21 cellular contexts compared by ENCODE assay signal in genomic region chr1:22489278-22489677, GRCh38. TPM values are rescaled to one million over a fixed set of nuclear protein-coding genes. Genes with fewer than 3 reads are reported as not detected.
DNase-seq lines count a peak whose midpoint lies in the region; ATAC-seq and TF ChIP-seq lines count a peak whose summit lies in the region.
"Had no signal": no experiment of that assay in that cellular context is flagged by ENCODE, and none has a peak within 500 bp of the region (broad histone marks: within the 10 kb centered on the region; RNA-seq: fewer than 3 reads in every experiment).

No MANE protein-coding gene starts in this region.

- no peaks in the 10 kb centered on the region for H3K27me3 ChIP-seq in HL-60 (ENCODE audit: insufficient read depth, poor library complexity, severe bottlenecking)
- H3K27me3 ChIP-seq in Panc1 (ENCODE audit: control insufficient read depth, insufficient read depth, low read length) = no peaks in the 10 kb centered on the region
- H3K27me3 ChIP-seq in endodermal cell (ENCODE audit: control insufficient read depth, insufficient read depth, low read length, poor library complexity, severe bottlenecking) = no peaks in the 10 kb centered on the region
- H3K27me3 ChIP-seq: BE2C had no signal

- CTCF ChIA-PET in Panc1 (lab: Charles Lee) = no interaction called here
- CTCF ChIA-PET in GM10248 (lab: Yijun Ruan, JAX) = interaction anchor here (1.5 kb wide), 1 partner anchor 10 kb away, joined by 4 read pairs; no protein-coding TSS in a partner anchor

- H3K27me3 Mint-ChIP-seq in endodermal cell (ENCODE audit: insufficient read depth) = no peaks in the 10 kb centered on the region
- no peaks in the 10 kb centered on the region for H3K27me3 Mint-ChIP-seq in stimulated activated naive B cell treated with anti-CD40 and anti-IgM and Interleukin-4, amounts not matched to agents 10 μg/mL and 1 μg/mL and 100 μg/mL, for 72 hours
- H3K27me3 Mint-ChIP-seq: CD4-positive, CD25-positive, alpha-beta regulatory T cell; CD8-positive, alpha-beta memory T cell; IgD-negative memory B cell had no signal

- BruUV-seq in Panc1 (replicated peaks; lab: Mats Ljungman, UMichigan) = no TSS peak

- peaks cover 21% of the 10 kb centered on the region for H3K4me1 Mint-ChIP-seq in endodermal cell
- peaks cover 14 to 19% of the 10 kb centered on the region in 2 donors for H3K4me1 Mint-ChIP-seq in stimulated activated naive B cell treated with anti-CD40 and anti-IgM and Interleukin-4, amounts not matched to agents 10 μg/mL and 1 μg/mL and 100 μg/mL, for 72 hours

- intact Hi-C loops in Panc1 (cut with micrococcal nuclease; ENCODE audit: unreplicated experiment) = no loop called here

- no peak overlapping the region for H3K9ac ChIP-seq in endodermal cell (ENCODE audit: extremely low read depth, low read length, poor library complexity, severe bottlenecking)

- ATAC-seq in Panc1 = no peak; the same call in 1 of the 2 replicates
- no peak for ATAC-seq in stimulated activated naive B cell treated with anti-CD40 and anti-IgM and Interleukin-4, amounts not matched to agents 10 μg/mL and 1 μg/mL and 100 μg/mL, for 72 hours (replicated peaks)
- ATAC-seq: HepG2 had no signal

- in situ Hi-C loops in Panc1 (cut with HindIII; ENCODE audit: low pct_unique_long_range_greater_than_20kb, low sequenced_read_pairs) = no loop called here

- no peak overlapping the region for H3K4me3 Mint-ChIP-seq in endodermal cell
- H3K4me3 Mint-ChIP-seq in stimulated activated naive B cell treated with anti-CD40 and anti-IgM and Interleukin-4, amounts not matched to agents 10 μg/mL and 1 μg/mL and 100 μg/mL, for 72 hours = no peak overlapping the region
- H3K4me3 Mint-ChIP-seq: CD4-positive, CD25-positive, alpha-beta regulatory T cell; CD8-positive, alpha-beta memory T cell; IgD-negative memory B cell had no signal

- H3K36me3 ChIP-seq in Panc1 (ENCODE audit: control insufficient read depth, insufficient read depth, low read length) (no peaks in the 10 kb centered on the region), endodermal cell (ENCODE audit: control insufficient read depth, insufficient read depth, low read length) (peaks cover 28% of the 10 kb centered on the region)

- peaks cover 5% of the 10 kb centered on the region; the same call in 1 of the 2 replicates for H3K9me3 ChIP-seq in Panc1 (ENCODE audit: control insufficient read depth, insufficient read depth, low read depth, low read length)
- peaks cover 13% of the 10 kb centered on the region for H3K9me3 ChIP-seq in endodermal cell (ENCODE audit: control insufficient read depth, low read length)
- H3K9me3 ChIP-seq: BE2C, HAP-1 had no signal

- peaks cover 30% of the 10 kb centered on the region for H3K36me3 Mint-ChIP-seq in endodermal cell (ENCODE audit: low read depth)
- peaks cover 26 to 33% of the 10 kb centered on the region in 2 donors for H3K36me3 Mint-ChIP-seq in stimulated activated naive B cell treated with anti-CD40 and anti-IgM and Interleukin-4, amounts not matched to agents 10 μg/mL and 1 μg/mL and 100 μg/mL, for 72 hours

- POLR2A ChIA-PET in Panc1 (lab: Charles Lee) (no interaction called here), GM10248 (lab: Yijun Ruan, JAX) (no interaction called here)

- peak overlapping the region; percentile 28; the same call in 1 of the 2 replicates for H3K27ac ChIP-seq in HL-60 (replicated peaks)
- H3K27ac ChIP-seq in Panc1 (ENCODE audit: low read length) = no peak overlapping the region
- no peak overlapping the region for H3K27ac ChIP-seq in endodermal cell (ENCODE audit: low read depth, low read length)

- H3K9me3 Mint-ChIP-seq in endodermal cell = peaks cover 8% of the 10 kb centered on the region
- H3K9me3 Mint-ChIP-seq in stimulated activated naive B cell treated with anti-CD40 and anti-IgM and Interleukin-4, amounts not matched to agents 10 μg/mL and 1 μg/mL and 100 μg/mL, for 72 hours = peaks cover 6 to 8% of the 10 kb centered on the region in 2 donors

- 89 to 100% methylated on average over 1 to 4 of the region's 6 CpGs for WGBS in endodermal cell (ENCODE audit: insufficient coverage in 1 of 2, insufficient read length in 1 of 2), 2 experiments

- no peak for DNase-seq in HL-60 (ENCODE audit: low read depth in 1 of 2, low spot score in 1 of 2)
- DNase-seq in Panc1 (ENCODE audit: low read depth, low spot score) = no peak
- no peak for DNase-seq in endodermal cell
- DNase-seq in stimulated activated naive B cell treated with anti-CD40 and anti-IgM and Interleukin-4, amounts not matched to agents 10 μg/mL and 1 μg/mL and 100 μg/mL, for 72 hours = no peak
- no peak for DNase-seq in iPS-NIHi11 (ENCODE audit: low spot score)
- no peak for DNase-seq in GM10248 (ENCODE audit: extremely low spot score)
- DNase-seq: ACHN; BE2C; C1 segment of cervical spinal cord; CD4-positive, CD25-positive, alpha-beta regulatory T cell; CD8-positive, alpha-beta memory T cell; COR-L47; DMS 273 treated with DMSO at 0.1 percent for 48 hours; DMS53; DND-41; EL; GOT3; KBM-7 had no signal

- H3K27ac Mint-ChIP-seq in endodermal cell = no peak overlapping the region
- H3K27ac Mint-ChIP-seq in stimulated activated naive B cell treated with anti-CD40 and anti-IgM and Interleukin-4, amounts not matched to agents 10 μg/mL and 1 μg/mL and 100 μg/mL, for 72 hours = no peak overlapping the region
- H3K27ac Mint-ChIP-seq: CD4-positive, CD25-positive, alpha-beta regulatory T cell; IgD-negative memory B cell had no signal

- TF ChIP-seq CTCF in HL-60 (IDR thresholded peaks at IDR 0.05; ENCODE audit: insufficient read depth, low read length) (no peak), Panc1 (IDR thresholded peaks at IDR 0.05) (peak; percentile 11; the same call in 1 of the 2 replicates), endodermal cell (conservative IDR thresholded peaks at IDR 0.05) (peak; percentile 58), GM10248 (IDR thresholded peaks at IDR 0.05; ENCODE audit: control extremely low read depth, extremely low read depth, low read depth, missing control alignments) (no peak)

- H3K4me3 ChIP-seq in HL-60 (replicated peaks; ENCODE audit: insufficient read depth, low read length) (no peak overlapping the region), Panc1 (ENCODE audit: low read depth in 2 of 2, low read length in 2 of 2) (no peak overlapping the region), endodermal cell (ENCODE audit: low read length) (no peak overlapping the region)
- H3K4me3 ChIP-seq: HAP-1 had no signal

- H3K4me1 ChIP-seq in Panc1 (ENCODE audit: control insufficient read depth, insufficient read depth, low read length) (no peaks in the 10 kb centered on the region), endodermal cell (ENCODE audit: control insufficient read depth, insufficient read depth, low read length) (peaks cover 11% of the 10 kb centered on the region)
- H3K4me1 ChIP-seq: HAP-1 had no signal

RNA-seq across cellular contexts. Expression of gene ZBTB40, which starts 37.6 kb away (rescaled TPM):
- total RNA-seq in Panc1 (2021; ENCODE audit: unreplicated experiment) (24.3 TPM), endodermal cell (10 to 100 TPM; 18.5 to 29.7 TPM)
- 12.8 TPM for polyA plus RNA-seq in Panc1 (2012; ENCODE audit: insufficient read length)
- polyA plus RNA-seq in endodermal cell (2013, experiment 1 of 2) = 13.3 TPM
- 12.6 TPM for polyA plus RNA-seq in endodermal cell (2013, experiment 2 of 2)

Comparison
In these comparisons a context has a peak if more than half of its experiments do, and no peak if none do; other contexts are left out.
1. CTCF ChIP-seq: peak in Panc1 (single experiment) and endodermal cell (single experiment); none in HL-60 (single experiment) and GM10248 (single experiment).